In the genomic region with DNA sequence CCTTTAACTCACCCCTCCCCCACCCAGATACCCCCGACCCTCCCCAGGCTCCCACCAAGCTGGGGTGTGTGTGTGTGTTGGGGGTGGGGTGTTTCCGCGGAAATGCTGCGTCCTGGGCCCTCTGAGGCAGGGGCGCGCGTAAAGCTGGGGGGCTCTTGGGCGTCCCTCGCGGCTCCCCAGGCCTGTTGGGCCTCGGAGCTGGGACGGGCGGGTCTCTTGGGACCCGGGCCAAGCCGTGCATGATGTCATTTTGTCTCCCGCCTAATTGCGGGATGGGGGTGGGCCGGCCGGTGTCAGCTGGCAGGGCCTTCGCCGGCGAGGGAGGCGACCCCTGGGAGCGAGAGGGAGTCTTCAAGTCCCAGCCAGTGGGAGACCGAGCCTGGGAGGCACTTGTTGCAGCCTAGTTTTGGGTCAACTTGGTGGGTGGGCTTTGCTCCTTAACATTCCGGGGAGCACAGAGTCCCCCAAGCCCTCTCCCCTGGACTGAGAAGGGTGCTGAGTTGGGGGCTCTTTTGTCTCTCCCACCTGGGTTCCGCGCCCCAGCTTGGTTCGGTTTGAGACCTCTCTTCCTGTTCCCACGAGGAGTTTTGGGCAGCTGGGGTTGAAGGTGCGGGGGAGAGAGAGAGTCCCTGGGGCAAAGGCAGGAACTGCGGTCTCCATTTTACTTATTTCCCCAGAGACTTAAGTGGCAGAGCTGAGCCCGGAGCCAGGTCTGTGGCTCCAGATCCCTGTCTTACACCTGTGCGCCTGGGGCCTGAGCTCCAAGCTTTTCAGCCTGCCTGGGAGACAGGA, we compare ENCODE assay signal across 8 cellular contexts. TPM values are rescaled to one million over a fixed set of nuclear protein-coding genes. Genes with fewer than 3 reads are reported as not detected.
DNase-seq lines count a peak whose midpoint lies in the region; ATAC-seq and TF ChIP-seq lines count a peak whose summit lies in the region.

No MANE protein-coding gene starts in this region.

- H3K27me3 ChIP-seq in HL-60 (ENCODE audit: insufficient read depth, poor library complexity, severe bottlenecking): no peaks in the 10 kb centered on the region
- H3K27me3 ChIP-seq in hepatocyte: peaks cover 4% of the 10 kb centered on the region

- H3K4me3 ChIP-seq in HL-60 (replicated peaks; ENCODE audit: insufficient read depth, low read length) (peak overlapping the region; percentile 79), WI38 (ENCODE audit: low read depth, low read length) (peak overlapping the region; percentile 55), hepatocyte (peak overlapping the region; percentile 33)

- H3K4me1 ChIP-seq in hepatocyte (ENCODE audit: insufficient read depth): peaks cover 12% of the 10 kb centered on the region

- ATAC-seq in GM19395 (IDR thresholded peaks at IDR 0.05; ENCODE audit: unreplicated experiment): peak; percentile 18
- ATAC-seq in activated CD4-positive, CD25-positive, alpha-beta regulatory T cell treated with anti-CD3 and anti-CD28 coated beads, Interleukin-2, amount 50 U/mL, for 24 hours: no peak

- peak overlapping the region; percentile 88 for H3K4me2 ChIP-seq in hepatocyte

- H3K27ac Mint-ChIP-seq in type B pancreatic cell: no peak overlapping the region

- peak overlapping the region; percentile 83 for H3K4me3 Mint-ChIP-seq in type B pancreatic cell

- H3K36me3 Mint-ChIP-seq in type B pancreatic cell: no peaks in the 10 kb centered on the region

- H4K20me1 ChIP-seq in hepatocyte (ENCODE audit: insufficient read depth, poor library complexity, severe bottlenecking): no peaks in the 10 kb centered on the region

- no peaks in the 10 kb centered on the region for H3K36me3 ChIP-seq in hepatocyte (replicated peaks; ENCODE audit: insufficient read depth, low read depth)

- H3K79me2 ChIP-seq in hepatocyte: no peaks in the 10 kb centered on the region

- H3K27ac ChIP-seq in HL-60 (replicated peaks) (peak overlapping the region; percentile 79), hepatocyte (no peak overlapping the region)

- WGBS in hepatocyte (ENCODE audit: low lambda C conversion rate, missing lambda C conversion rate): 10% methylated on average over 23 of the region's 34 CpGs

- no peaks in the 10 kb centered on the region for H3K9me2 ChIP-seq in hepatocyte (replicated peaks; ENCODE audit: insufficient read depth)

- peaks cover 8% of the 10 kb centered on the region for H3K27me3 Mint-ChIP-seq in type B pancreatic cell

- TF ChIP-seq CTCF in HL-60 (IDR thresholded peaks at IDR 0.05; ENCODE audit: insufficient read depth, low read length) (no peak), WI38 (IDR thresholded peaks at IDR 0.05; ENCODE audit: low read depth, low read length) (no peak), hepatocyte (IDR thresholded peaks at IDR 0.05; ENCODE audit: poor library complexity) (no peak), type B pancreatic cell (conservative IDR thresholded peaks at IDR 0.05) (no peak)

- H3K9me3 ChIP-seq in hepatocyte (ENCODE audit: low read depth): no peaks in the 10 kb centered on the region

- peak; percentile 35 for DNase-seq in EH (ENCODE audit: low read depth)
- peak; percentile 46 to 47 for DNase-seq in HL-60 (ENCODE audit: low read depth in 1 of 2, low spot score in 1 of 2)
- no peak for DNase-seq in hepatocyte (ENCODE audit: low spot score)
- no peak for DNase-seq in type B pancreatic cell (ENCODE audit: extremely low spot score, unreplicated experiment)
- no peak for DNase-seq in NCI-H187 treated with DMSO at 0.1 percent for 48 hours (lab: John Stamatoyannopoulos, UW)

- no peak overlapping the region for H2AFZ ChIP-seq in hepatocyte

- H3K4me1 Mint-ChIP-seq in type B pancreatic cell (ENCODE audit: unreplicated experiment): no peaks in the 10 kb centered on the region

- H3K9me3 Mint-ChIP-seq in type B pancreatic cell: no peaks in the 10 kb centered on the region

RNA-seq across cellular contexts. Expression of a gene that starts 0.6 kb away (rescaled TPM):
- 2.4 and 3.5 TPM in 2 replicates for total RNA-seq in hepatocyte
- polyA plus RNA-seq in hepatocyte: 13.8 and 19.4 TPM in 2 replicates
- 29.4 and 51.0 TPM in 2 replicates for total RNA-seq in type B pancreatic cell (ENCODE audit: low replicate concordance)

RNA-seq across cellular contexts. Expression of a gene that starts 59.3 kb away (rescaled TPM):
- total RNA-seq in hepatocyte (not detected in 2 replicates), type B pancreatic cell (ENCODE audit: low replicate concordance) (not detected in 2 replicates)
- not detected in 2 replicates for polyA plus RNA-seq in hepatocyte

Comparison
In these comparisons a context has a peak if more than half of its experiments do, and no peak if none do; other contexts are left out.
1. DNase-seq: peak in EH (single experiment) and HL-60 (2 of 2); none in hepatocyte (single experiment), type B pancreatic cell (single experiment) and NCI-H187 treated with DMSO at 0.1 percent for 48 hours (single experiment).
2. Peak in every context shown above with its lines, with median percentiles within 50 percentile points of each other: H3K4me3 ChIP-seq.